13 cellular contexts compared by ENCODE assay signal in the genomic region with DNA sequence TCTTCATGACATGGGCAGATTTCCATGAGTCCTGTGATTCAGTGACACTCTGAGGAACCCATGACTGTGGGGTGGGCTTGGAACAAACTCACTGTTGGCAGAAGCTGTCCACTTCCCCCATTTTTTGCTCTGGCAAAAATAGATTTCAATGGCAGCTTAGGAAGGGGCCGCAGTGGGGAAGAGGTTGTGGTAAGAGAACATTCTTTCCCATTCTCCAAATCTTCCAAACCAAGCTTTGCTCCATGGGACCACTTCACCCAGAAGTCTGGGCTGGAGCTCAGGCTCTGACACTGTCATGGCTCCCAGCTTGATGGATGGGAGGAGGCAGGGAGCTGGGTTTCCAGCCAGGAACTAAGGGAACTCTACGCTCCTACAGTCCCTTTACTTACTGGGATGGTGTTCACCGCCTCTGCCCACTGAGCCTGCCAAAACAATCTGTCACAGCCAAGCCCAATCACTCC. TPM values are rescaled to one million over a fixed set of nuclear protein-coding genes. Genes with fewer than 3 reads are reported as not detected.
DNase-seq lines count a peak whose midpoint lies in the region; ATAC-seq and TF ChIP-seq lines count a peak whose summit lies in the region.
"Had no signal": no experiment of that assay in that cellular context is flagged by ENCODE, and none has a peak within 500 bp of the region (broad histone marks: within the 10 kb centered on the region; RNA-seq: fewer than 3 reads in every experiment).

No MANE protein-coding gene starts in this region.

- H3K27me3 ChIP-seq in adipocyte (replicated peaks; ENCODE audit: control insufficient read depth, insufficient read depth, low read length) (no peaks in the 10 kb centered on the region), suprapubic skin (no peaks in the 10 kb centered on the region)

- TF ChIP-seq POLR2A in suprapubic skin (IDR thresholded peaks at IDR 0.05), result no peak

- H3K9me3 ChIP-seq in adipocyte (ENCODE audit: control insufficient read depth, low read length) (no peaks in the 10 kb centered on the region), suprapubic skin (no peaks in the 10 kb centered on the region)

- no peak for TF ChIP-seq EP300 in suprapubic skin (IDR thresholded peaks at IDR 0.05)

- no peak for TF ChIP-seq CTCF in fibroblast of pulmonary artery (IDR thresholded peaks at IDR 0.05; ENCODE audit: low read length, missing control alignments)
- no peak for TF ChIP-seq CTCF in nephron (IDR thresholded peaks at IDR 0.05; ENCODE audit: unreplicated experiment in 3 of 3)
- no peak for TF ChIP-seq CTCF in suprapubic skin (IDR thresholded peaks at IDR 0.05)

- peak overlapping the region; percentile 86 for H3K27ac ChIP-seq in suprapubic skin

- peaks cover 4% of the 10 kb centered on the region for H3K27me3 Mint-ChIP-seq in nephron (ENCODE audit: low read depth)

- H3K9ac ChIP-seq in adipocyte (ENCODE audit: low read length), result peak overlapping the region; percentile 78

- H3K4me1 ChIP-seq in adipocyte (ENCODE audit: control insufficient read depth, insufficient read depth, low read length), result peaks cover 41% of the 10 kb centered on the region
- H3K4me1 ChIP-seq in suprapubic skin, result peaks cover 27% of the 10 kb centered on the region

- DNase-seq in adipocyte (ENCODE audit: low read depth) (no peak), fibroblast of pulmonary artery (ENCODE audit: low read depth) (peak; percentile 31), suprapubic skin (ENCODE audit: low spot score in 2 of 2) (no peak), NCI-H2081 treated with DMSO at 0.1 percent for 48 hours (lab: John Stamatoyannopoulos, UW) (no peak), AG08396 (ENCODE audit: low spot score) (no peak)
- no peak for DNase-seq in activated T-cell treated with anti-CD3 and anti-CD28 coated beads, Interleukin-2, amount 50 U/mL, for 1 hour
- DNase-seq: NCI-H1105 treated with DMSO at 0.1 percent for 48 hours; stimulated activated CD8-positive, alpha-beta memory T cell treated with anti-CD3 and anti-CD28 coated beads, Interleukin-4, amount 100 ng/mL, for 48 hours had no signal

- ATAC-seq in HG02981 (IDR thresholded peaks at IDR 0.05; ENCODE audit: unreplicated experiment), result no peak
- ATAC-seq: activated CD4-positive, CD25-positive, alpha-beta regulatory T cell treated with anti-CD3 and anti-CD28 coated beads, Interleukin-2, amount 50 U/mL, for 24 hours had no signal

- H3K4me3 Mint-ChIP-seq in nephron, result no peak overlapping the region
- H3K4me3 Mint-ChIP-seq: IgD-negative memory B cell had no signal

- H3K9me3 Mint-ChIP-seq in nephron, result no peaks in the 10 kb centered on the region

- 53% methylated on average over 3 of the region's 3 CpGs for WGBS in suprapubic skin

- peaks cover 40% of the 10 kb centered on the region for H3K4me1 Mint-ChIP-seq in nephron
- H3K4me1 Mint-ChIP-seq: IgD-negative memory B cell had no signal

- H3K27ac Mint-ChIP-seq in nephron, result peak overlapping the region; percentile 67 to 87 (median 87)
- H3K27ac Mint-ChIP-seq: IgD-negative memory B cell had no signal

- no peaks in the 10 kb centered on the region for H3K36me3 Mint-ChIP-seq in nephron (ENCODE audit: low read depth)

- H3K36me3 ChIP-seq in adipocyte (ENCODE audit: control insufficient read depth, insufficient read depth, low read length, severe bottlenecking) (no peaks in the 10 kb centered on the region), suprapubic skin (no peaks in the 10 kb centered on the region)

- H3K4me3 ChIP-seq in adipocyte (ENCODE audit: low read length) (peak overlapping the region; percentile 57), fibroblast of pulmonary artery (replicated peaks; ENCODE audit: low read depth, low read length) (no peak overlapping the region), suprapubic skin (no peak overlapping the region)

RNA-seq across cellular contexts. Expression of gene MEDAG, which starts 24.9 kb away (rescaled TPM):
- 10 to 100 TPM; 10.3 to 15.9 (median 14.8) TPM for total RNA-seq in suprapubic skin

RNA-seq across cellular contexts. Expression of gene TEX26, which starts 51.2 kb away (rescaled TPM):
- not detected for total RNA-seq in suprapubic skin
- total RNA-seq: Daoy had no signal
